12 cellular contexts compared by ENCODE assay signal in the genomic region with DNA sequence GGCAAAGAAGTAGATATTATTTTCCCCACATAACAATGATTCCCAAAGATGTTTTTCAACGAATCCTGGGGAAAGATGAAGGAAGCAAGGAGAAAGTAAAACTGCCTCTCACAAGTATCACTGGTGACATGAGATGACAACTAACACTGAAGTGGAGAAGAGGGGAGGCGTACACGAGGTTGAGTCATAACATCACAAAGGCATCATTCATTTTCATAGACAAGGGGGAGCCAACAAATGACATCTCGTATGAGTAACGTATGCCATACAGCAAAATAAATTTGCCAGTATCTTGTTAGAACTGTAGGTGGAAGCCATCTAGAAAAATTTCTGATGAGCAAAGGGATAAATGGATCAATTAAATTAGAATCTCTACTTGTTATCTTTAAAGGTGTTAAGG. TPM values are rescaled to one million over a fixed set of nuclear protein-coding genes. Genes with fewer than 3 reads are reported as not detected.
DNase-seq lines count a peak whose midpoint lies in the region; ATAC-seq and TF ChIP-seq lines count a peak whose summit lies in the region.
"Had no signal": no experiment of that assay in that cellular context is flagged by ENCODE, and none has a peak within 500 bp of the region (broad histone marks: within the 10 kb centered on the region; RNA-seq: fewer than 3 reads in every experiment).

No MANE protein-coding gene starts in this region.

- H3K4me3 ChIP-seq in brain microvascular endothelial cell (ENCODE audit: low read depth, low read length), result no peak overlapping the region
- no peak overlapping the region for H3K4me3 ChIP-seq in hepatocyte
- H3K4me3 ChIP-seq: suprapubic skin had no signal

- no peaks in the 10 kb centered on the region for H3K27me3 ChIP-seq in brain microvascular endothelial cell (replicated peaks)
- H3K27me3 ChIP-seq in hepatocyte, result no peaks in the 10 kb centered on the region
- H3K27me3 ChIP-seq: suprapubic skin had no signal

- POLR2A ChIA-PET in GM10248 (lab: Yijun Ruan, JAX), result no interaction called here

- 89% methylated on average over 5 of the region's 5 CpGs for WGBS in hepatocyte (ENCODE audit: low lambda C conversion rate, missing lambda C conversion rate)

- no peak for TF ChIP-seq CTCF in GM10248 (IDR thresholded peaks at IDR 0.05; ENCODE audit: control extremely low read depth, extremely low read depth, low read depth, missing control alignments)
- no peak for TF ChIP-seq CTCF in brain microvascular endothelial cell (IDR thresholded peaks at IDR 0.05; ENCODE audit: low read depth, low read length, missing control alignments)
- TF ChIP-seq CTCF in hepatocyte (IDR thresholded peaks at IDR 0.05; ENCODE audit: poor library complexity), result no peak

- CTCF ChIA-PET in GM10248 (lab: Yijun Ruan, JAX), result no interaction called here

- H3K79me2 ChIP-seq in hepatocyte, result no peaks in the 10 kb centered on the region

- no peaks in the 10 kb centered on the region for H3K9me2 ChIP-seq in hepatocyte (replicated peaks; ENCODE audit: insufficient read depth)

- no peak overlapping the region for H3K27ac ChIP-seq in brain microvascular endothelial cell
- no peak overlapping the region for H3K27ac ChIP-seq in hepatocyte
- H3K27ac ChIP-seq: suprapubic skin had no signal

- H2AFZ ChIP-seq in hepatocyte, result no peak overlapping the region

- in situ Hi-C loops in brain microvascular endothelial cell (cut with HindIII; ENCODE audit: low pct_ligation_motif_present, low sequenced_read_pairs), result no loop called here

- H3K9me3 ChIP-seq in hepatocyte (ENCODE audit: low read depth), result no peaks in the 10 kb centered on the region
- H3K9me3 ChIP-seq: suprapubic skin had no signal

- no peak overlapping the region for H3K4me2 ChIP-seq in hepatocyte

- H4K20me1 ChIP-seq in hepatocyte (ENCODE audit: insufficient read depth, poor library complexity, severe bottlenecking), result no peaks in the 10 kb centered on the region

- H3K4me1 ChIP-seq in hepatocyte (ENCODE audit: insufficient read depth), result peaks cover 13% of the 10 kb centered on the region
- H3K4me1 ChIP-seq: suprapubic skin had no signal

- DNase-seq in A172 (ENCODE audit: low spot score) (peak; percentile 75), GM10248 (ENCODE audit: extremely low spot score) (peak; percentile 27), brain microvascular endothelial cell (peak; percentile 44), hepatocyte (ENCODE audit: low spot score) (no peak), SK-N-DZ (ENCODE audit: low spot score) (no peak), DMS79 treated with DMSO at 0.1 percent for 48 hours (lab: John Stamatoyannopoulos, UW) (no peak)
- DNase-seq: CD4-positive, alpha-beta memory T cell; NCI-H82; T-cell had no signal

- ATAC-seq in HG03469 (IDR thresholded peaks at IDR 0.05; ENCODE audit: unreplicated experiment) (peak; percentile 56), GM21786 (IDR thresholded peaks at IDR 0.05; ENCODE audit: unreplicated experiment) (no peak)
- ATAC-seq: T-cell had no signal

- H3K36me3 ChIP-seq in brain microvascular endothelial cell (replicated peaks) (no peaks in the 10 kb centered on the region), hepatocyte (replicated peaks; ENCODE audit: insufficient read depth, low read depth) (no peaks in the 10 kb centered on the region)
- H3K36me3 ChIP-seq: suprapubic skin had no signal

RNA-seq across cellular contexts. Expression of a gene that starts 56.6 kb away (rescaled TPM):
- total RNA-seq in A172 (2014; rRNA removed; shearing (Covaris generic)), result 44.8 and 60.1 TPM in 2 replicates
- total RNA-seq in hepatocyte, result 362 and 379 TPM in 2 replicates
- polyA plus RNA-seq in hepatocyte, result 123 and 128 TPM in 2 replicates
- 56.6 and 57.7 TPM in 2 replicates for polyA plus RNA-seq in SK-N-DZ (2014; cell fraction: cytosol; rRNA removed)
- 27.7 and 29.6 TPM in 2 replicates for polyA plus RNA-seq in SK-N-DZ (2014; cell fraction: nucleus; rRNA removed)

Comparison
In these comparisons a context has a peak if more than half of its experiments do, and no peak if none do; other contexts are left out.
1. DNase-seq: peak in A172 (single experiment), GM10248 (single experiment) and brain microvascular endothelial cell (single experiment); none in hepatocyte (single experiment), SK-N-DZ (single experiment) and DMS79 treated with DMSO at 0.1 percent for 48 hours (single experiment).